ENCODE assay signal across 8 cellular contexts in the genomic region with DNA sequence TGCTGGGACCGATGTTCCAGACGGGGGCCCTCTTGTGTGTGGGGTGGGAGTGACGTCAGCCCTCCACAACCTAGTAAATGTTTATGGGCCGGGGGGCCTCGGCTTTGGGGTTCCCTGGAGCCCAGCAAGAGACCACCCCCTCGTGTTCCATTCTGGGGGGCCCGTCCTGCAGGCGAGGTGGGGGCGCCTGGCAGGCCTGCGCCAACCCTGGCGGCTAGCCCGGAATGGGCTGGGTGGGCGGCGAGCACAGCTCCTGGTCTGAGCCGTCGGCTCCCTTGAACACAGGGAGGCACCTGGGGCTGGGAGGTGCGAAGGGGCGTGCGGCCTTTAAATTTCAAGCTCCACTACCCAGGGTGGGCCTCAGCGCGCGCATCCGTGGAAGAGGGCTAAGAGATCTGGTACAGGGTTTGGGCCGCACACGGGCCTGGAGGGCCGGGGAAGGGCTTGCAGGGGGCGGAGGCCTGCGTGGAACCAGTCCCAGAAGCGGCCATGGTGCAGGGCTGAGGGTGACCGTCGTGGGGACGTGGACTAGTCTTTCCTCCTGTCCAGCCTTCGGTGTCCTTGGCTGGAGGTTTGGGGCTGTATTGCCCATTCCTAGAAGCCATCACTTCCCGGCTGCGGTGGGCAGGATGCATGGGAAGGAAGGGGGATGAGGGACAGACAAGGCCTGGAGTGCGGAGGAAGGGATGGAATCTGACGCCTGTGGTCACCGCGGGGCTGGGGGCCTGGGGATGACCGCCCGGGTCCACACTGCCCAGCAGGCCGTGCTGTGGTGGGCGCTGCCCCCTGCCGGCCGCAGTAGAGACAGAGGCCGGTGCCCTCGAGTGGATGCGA. TPM values are rescaled to one million over a fixed set of nuclear protein-coding genes. Genes with fewer than 3 reads are reported as not detected.
DNase-seq lines count a peak whose midpoint lies in the region; ATAC-seq and TF ChIP-seq lines count a peak whose summit lies in the region.

No MANE protein-coding gene starts in this region.

- no peaks in the 10 kb centered on the region for H3K9me3 ChIP-seq in mucosa of descending colon

- DNase-seq in NCI-H510A treated with DMSO at 0.1 percent for 48 hours (lab: John Stamatoyannopoulos, UW) (peak; percentile 20), NCI-H510A (lab: John Stamatoyannopoulos, UW) (no peak), NCI-H748 (lab: John Stamatoyannopoulos, UW; ENCODE audit: unreplicated experiment) (peak; percentile 53), dermis blood vessel endothelial cell (peak; percentile 67), mucosa of descending colon (peak in 2 of 3 donors; percentile 66 to 70), HCEC 1CT (no peak)

- ATAC-seq in mucosa of descending colon (peak; percentile 80), GM21717 (IDR thresholded peaks at IDR 0.05; ENCODE audit: unreplicated experiment) (no peak), GM18519 (IDR thresholded peaks at IDR 0.05; ENCODE audit: low FRiP score, unreplicated experiment) (no peak)

- no peak overlapping the region for H3K4me3 ChIP-seq in mucosa of descending colon

- H3K4me1 ChIP-seq in mucosa of descending colon (ENCODE audit: low read depth), result no peaks in the 10 kb centered on the region

- H3K36me3 ChIP-seq in mucosa of descending colon (ENCODE audit: low read depth), result no peaks in the 10 kb centered on the region

- intact Hi-C loops in mucosa of descending colon (cut with DNase I, micrococcal nuclease), result loop anchor here (5.0 to 10.0 kb wide), 2 partner anchors 77 to 90 kb away; no protein-coding TSS in a partner anchor

- peak; percentile 42 for TF ChIP-seq CTCF in mucosa of descending colon (IDR thresholded peaks at IDR 0.05)

RNA-seq across cellular contexts. Expression of gene NDUFA11, which starts 11.4 kb away (rescaled TPM):
- total RNA-seq in dermis blood vessel endothelial cell, result 283 and 366 TPM in 2 replicates
- 100 to 1,000 TPM; 178 to 213 (median 182) TPM for total RNA-seq in mucosa of descending colon

RNA-seq across cellular contexts. Expression of gene VMAC, which starts 12.5 kb away (rescaled TPM):
- 6.0 and 8.5 TPM in 2 replicates for total RNA-seq in dermis blood vessel endothelial cell
- total RNA-seq in mucosa of descending colon, result 10 to 100 TPM in 1 of 3 donors, 1 to 10 TPM in 2; 5.6 to 10.0 (median 8.3) TPM

RNA-seq across cellular contexts. Expression of gene FUT5, which starts 21.8 kb away (rescaled TPM):
- total RNA-seq in dermis blood vessel endothelial cell (not detected in 2 replicates), mucosa of descending colon (not detected)

RNA-seq across cellular contexts. Expression of gene CAPS, which starts 21.9 kb away (rescaled TPM):
- 2.6 and 3.7 TPM in 2 replicates for total RNA-seq in dermis blood vessel endothelial cell
- 10 to 100 TPM in 2 of 3 donors, 1 to 10 TPM in 1; 9.5 to 20.2 (median 16.4) TPM for total RNA-seq in mucosa of descending colon

RNA-seq across cellular contexts. Expression of gene FUT3, which starts 40.9 kb away (rescaled TPM):
- not detected in 2 replicates for total RNA-seq in dermis blood vessel endothelial cell
- total RNA-seq in mucosa of descending colon, result 100 to 1,000 TPM; 128 to 276 (median 215) TPM

Comparison
In these comparisons a context has a peak if more than half of its experiments do, and no peak if none do; other contexts are left out.
1. DNase-seq: peak in NCI-H510A treated with DMSO at 0.1 percent for 48 hours (single experiment), NCI-H748 (single experiment), dermis blood vessel endothelial cell (single experiment) and mucosa of descending colon (2 of 3); none in NCI-H510A (single experiment) and HCEC 1CT (single experiment).